In the genomic region with DNA sequence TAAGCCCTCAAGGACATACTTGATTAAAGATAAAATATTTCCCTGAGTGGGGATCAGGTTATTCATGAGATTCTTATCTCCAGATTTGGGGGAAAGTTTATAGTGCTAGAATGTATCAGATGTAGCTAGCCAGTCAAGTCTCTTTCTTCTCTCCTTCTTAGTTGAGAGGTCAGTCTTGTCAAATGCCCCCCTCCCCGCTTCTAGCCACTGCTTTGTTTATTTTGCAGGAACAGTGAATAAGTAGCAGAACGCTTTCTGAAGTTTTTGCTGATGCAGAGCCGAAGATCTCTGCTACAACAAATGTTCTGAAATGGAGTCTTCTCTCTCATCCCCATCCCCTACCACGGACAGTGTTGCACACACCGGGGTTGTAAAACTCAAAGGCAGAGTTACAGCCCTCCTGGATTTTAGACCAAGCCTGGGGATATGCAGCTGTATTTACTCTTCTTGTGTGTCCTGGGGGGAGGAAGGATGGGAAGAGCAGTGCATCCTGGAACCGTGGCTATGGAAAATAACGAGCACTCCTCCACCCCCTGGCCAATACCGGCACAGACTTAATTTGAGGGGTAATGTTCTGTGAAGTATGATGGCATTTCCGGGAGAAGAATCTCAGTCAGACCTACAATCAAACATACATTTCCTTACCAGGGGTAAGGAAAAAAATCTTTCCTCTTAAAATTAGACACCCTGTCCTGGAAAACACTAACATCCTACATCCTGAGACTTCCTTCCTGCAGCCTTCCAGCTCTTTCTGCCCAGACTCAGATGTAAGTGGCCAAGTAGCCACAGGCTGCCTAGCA, we compare ENCODE assay signal across 1 cellular context.
TF ChIP-seq lines count a peak whose summit lies in the region.

No MANE protein-coding gene starts in this region.

TF ChIP-seq in GM23338, 12 proteins besides CTCF, POLR2A, EP300 and RAD21 (continued from another document):
- TF ChIP-seq, protein P1, sequence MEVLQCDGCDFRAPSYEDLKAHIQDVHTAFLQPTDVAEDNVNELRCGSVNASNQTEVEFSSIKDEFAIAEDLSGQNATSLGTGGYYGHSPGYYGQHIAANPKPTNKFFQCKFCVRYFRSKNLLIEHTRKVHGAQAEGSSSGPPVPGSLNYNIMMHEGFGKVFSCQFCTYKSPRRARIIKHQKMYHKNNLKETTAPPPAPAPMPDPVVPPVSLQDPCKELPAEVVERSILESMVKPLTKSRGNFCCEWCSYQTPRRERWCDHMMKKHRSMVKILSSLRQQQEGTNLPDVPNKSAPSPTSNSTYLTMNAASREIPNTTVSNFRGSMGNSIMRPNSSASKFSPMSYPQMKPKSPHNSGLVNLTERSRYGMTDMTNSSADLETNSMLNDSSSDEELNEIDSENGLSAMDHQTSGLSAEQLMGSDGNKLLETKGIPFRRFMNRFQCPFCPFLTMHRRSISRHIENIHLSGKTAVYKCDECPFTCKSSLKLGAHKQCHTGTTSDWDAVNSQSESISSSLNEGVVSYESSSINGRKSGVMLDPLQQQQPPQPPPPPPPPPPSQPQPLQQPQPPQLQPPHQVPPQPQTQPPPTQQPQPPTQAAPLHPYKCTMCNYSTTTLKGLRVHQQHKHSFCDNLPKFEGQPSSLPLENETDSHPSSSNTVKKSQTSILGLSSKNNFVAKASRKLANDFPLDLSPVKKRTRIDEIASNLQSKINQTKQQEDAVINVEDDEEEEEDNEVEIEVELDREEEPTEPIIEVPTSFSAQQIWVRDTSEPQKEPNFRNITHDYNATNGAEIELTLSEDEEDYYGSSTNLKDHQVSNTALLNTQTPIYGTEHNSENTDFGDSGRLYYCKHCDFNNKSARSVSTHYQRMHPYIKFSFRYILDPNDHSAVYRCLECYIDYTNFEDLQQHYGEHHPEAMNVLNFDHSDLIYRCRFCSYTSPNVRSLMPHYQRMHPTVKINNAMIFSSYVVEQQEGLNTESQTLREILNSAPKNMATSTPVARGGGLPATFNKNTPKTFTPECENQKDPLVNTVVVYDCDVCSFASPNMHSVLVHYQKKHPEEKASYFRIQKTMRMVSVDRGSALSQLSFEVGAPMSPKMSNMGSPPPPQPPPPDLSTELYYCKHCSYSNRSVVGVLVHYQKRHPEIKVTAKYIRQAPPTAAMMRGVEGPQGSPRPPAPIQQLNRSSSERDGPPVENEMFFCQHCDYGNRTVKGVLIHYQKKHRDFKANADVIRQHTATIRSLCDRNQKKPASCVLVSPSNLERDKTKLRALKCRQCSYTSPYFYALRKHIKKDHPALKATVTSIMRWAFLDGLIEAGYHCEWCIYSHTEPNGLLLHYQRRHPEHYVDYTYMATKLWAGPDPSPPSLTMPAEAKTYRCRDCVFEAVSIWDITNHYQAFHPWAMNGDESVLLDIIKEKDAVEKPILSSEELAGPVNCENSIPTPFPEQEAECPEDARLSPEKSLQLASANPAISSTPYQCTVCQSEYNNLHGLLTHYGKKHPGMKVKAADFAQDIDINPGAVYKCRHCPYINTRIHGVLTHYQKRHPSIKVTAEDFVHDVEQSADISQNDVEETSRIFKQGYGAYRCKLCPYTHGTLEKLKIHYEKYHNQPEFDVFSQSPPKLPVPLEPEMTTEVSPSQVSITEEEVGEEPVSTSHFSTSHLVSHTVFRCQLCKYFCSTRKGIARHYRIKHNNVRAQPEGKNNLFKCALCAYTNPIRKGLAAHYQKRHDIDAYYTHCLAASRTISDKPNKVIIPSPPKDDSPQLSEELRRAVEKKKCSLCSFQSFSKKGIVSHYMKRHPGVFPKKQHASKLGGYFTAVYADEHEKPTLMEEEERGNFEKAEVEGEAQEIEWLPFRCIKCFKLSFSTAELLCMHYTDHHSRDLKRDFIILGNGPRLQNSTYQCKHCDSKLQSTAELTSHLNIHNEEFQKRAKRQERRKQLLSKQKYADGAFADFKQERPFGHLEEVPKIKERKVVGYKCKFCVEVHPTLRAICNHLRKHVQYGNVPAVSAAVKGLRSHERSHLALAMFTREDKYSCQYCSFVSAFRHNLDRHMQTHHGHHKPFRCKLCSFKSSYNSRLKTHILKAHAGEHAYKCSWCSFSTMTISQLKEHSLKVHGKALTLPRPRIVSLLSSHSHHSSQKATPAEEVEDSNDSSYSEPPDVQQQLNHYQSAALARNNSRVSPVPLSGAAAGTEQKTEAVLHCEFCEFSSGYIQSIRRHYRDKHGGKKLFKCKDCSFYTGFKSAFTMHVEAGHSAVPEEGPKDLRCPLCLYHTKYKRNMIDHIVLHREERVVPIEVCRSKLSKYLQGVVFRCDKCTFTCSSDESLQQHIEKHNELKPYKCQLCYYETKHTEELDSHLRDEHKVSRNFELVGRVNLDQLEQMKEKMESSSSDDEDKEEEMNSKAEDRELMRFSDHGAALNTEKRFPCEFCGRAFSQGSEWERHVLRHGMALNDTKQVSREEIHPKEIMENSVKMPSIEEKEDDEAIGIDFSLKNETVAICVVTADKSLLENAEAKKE (CRISPR knock-in tag; IDR thresholded peaks at IDR 0.05): no peak
- TF ChIP-seq EZH2phosphoT487 (IDR thresholded peaks at IDR 0.05; ENCODE audit: unreplicated experiment) (no peak), CREB1 (CRISPR knock-in tag; IDR thresholded peaks at IDR 0.05; ENCODE audit: low read depth) (no peak), STAT1 (IDR thresholded peaks at IDR 0.05; ENCODE audit: unreplicated experiment) (no peak), NANOG (IDR thresholded peaks at IDR 0.05; ENCODE audit: borderline replicate concordance) (no peak), EZH2 (IDR thresholded peaks at IDR 0.05; ENCODE audit: low read depth, unreplicated experiment) (no peak), JUNB (IDR thresholded peaks at IDR 0.05; ENCODE audit: unreplicated experiment) (no peak), POLR2AphosphoS5 (IDR thresholded peaks at IDR 0.05; ENCODE audit: low read depth) (no peak), ZNF114 (CRISPR knock-in tag; IDR thresholded peaks at IDR 0.05) (no peak)
- TF ChIP-seq, protein P2, sequence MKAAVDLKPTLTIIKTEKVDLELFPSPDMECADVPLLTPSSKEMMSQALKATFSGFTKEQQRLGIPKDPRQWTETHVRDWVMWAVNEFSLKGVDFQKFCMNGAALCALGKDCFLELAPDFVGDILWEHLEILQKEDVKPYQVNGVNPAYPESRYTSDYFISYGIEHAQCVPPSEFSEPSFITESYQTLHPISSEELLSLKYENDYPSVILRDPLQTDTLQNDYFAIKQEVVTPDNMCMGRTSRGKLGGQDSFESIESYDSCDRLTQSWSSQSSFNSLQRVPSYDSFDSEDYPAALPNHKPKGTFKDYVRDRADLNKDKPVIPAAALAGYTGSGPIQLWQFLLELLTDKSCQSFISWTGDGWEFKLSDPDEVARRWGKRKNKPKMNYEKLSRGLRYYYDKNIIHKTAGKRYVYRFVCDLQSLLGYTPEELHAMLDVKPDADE (IDR thresholded peaks at IDR 0.05): no peak
